Comparison of ENCODE assay signal across 21 cellular contexts in genomic region chr7:155326385-155326784, GRCh38.
"Had no signal": no experiment of that assay in that cellular context is flagged by ENCODE, and none has a peak within 500 bp of the region (broad histone marks: within the 10 kb centered on the region; RNA-seq: fewer than 3 reads in every experiment).

No MANE protein-coding gene starts in this region.

- H3K4me1 ChIP-seq: colonic mucosa, foreskin keratinocyte, heart right ventricle, left lung, lower lobe of right lung had no signal

- FAIRE-seq: endothelial cell of umbilical vein, frontal cortex, islet of Langerhans, keratinocyte had no signal

- H3K27ac ChIP-seq: colonic mucosa, foreskin keratinocyte, heart right ventricle, left lung, lower lobe of right lung had no signal

- H3K9me3 ChIP-seq: colonic mucosa, left lung, lower lobe of right lung had no signal

- DNase-seq: cerebellar nuclear complex; colonic mucosa; cortex of kidney; effector CD8-positive, alpha-beta T cell; effector memory CD8-positive, alpha-beta T cell; foreskin keratinocyte; glutamatergic neuron; head of caudate nucleus; heart right ventricle; hippocampal formation; left cardiac atrium; left lung; left ventricle myocardium superior; lower lobe of right lung; mesenchymal stem cell; midbrain had no signal

- ATAC-seq: effector memory CD8-positive, alpha-beta T cell; esophagus mucosa; heart right ventricle; left cardiac atrium; left lung; left ventricle myocardium superior; lower lobe of right lung had no signal

- H3K36me3 ChIP-seq: colonic mucosa, heart right ventricle, left lung, lower lobe of right lung had no signal

- H3K4me3 ChIP-seq: colonic mucosa, heart right ventricle, left lung, lower lobe of right lung had no signal
